In the genomic region with DNA sequence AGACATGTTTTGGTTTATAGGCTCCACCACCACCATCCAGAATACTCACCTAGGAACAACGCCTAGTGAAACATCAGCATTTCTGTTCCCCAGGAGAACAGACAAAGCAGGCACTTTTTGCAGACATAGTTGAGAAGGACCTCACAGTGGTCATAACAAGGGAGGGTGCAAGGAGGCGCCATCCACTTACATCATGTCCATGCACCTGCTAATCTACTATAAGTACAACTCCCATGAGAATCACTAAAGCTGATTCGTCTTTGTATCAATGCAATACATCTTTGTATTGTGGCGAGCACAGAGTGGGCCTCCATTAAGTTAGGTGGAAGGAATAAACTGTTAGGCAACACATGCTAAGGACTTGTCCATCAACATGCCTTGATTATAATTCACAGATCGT, we compare ENCODE assay signal across 16 cellular contexts.
"Had no signal": no experiment of that assay in that cellular context is flagged by ENCODE, and none has a peak within 500 bp of the region (broad histone marks: within the 10 kb centered on the region; RNA-seq: fewer than 3 reads in every experiment).

No MANE protein-coding gene starts in this region.

- H3K4me1 ChIP-seq: tibial nerve had no signal

- H3K27ac ChIP-seq: ascending aorta, tibial nerve had no signal

- FAIRE-seq: keratinocyte had no signal

- ATAC-seq: activated naive CD8-positive, alpha-beta T cell treated with anti-CD3 and anti-CD28 coated beads, Interleukin-2, amount 50 U/mL, for 24 hours had no signal

- H3K36me3 ChIP-seq: ascending aorta, tibial nerve had no signal

- H3K4me3 ChIP-seq: ascending aorta, tibial nerve had no signal

- H3K9me3 ChIP-seq: ascending aorta, tibial nerve had no signal

- DNase-seq: activated CD4-positive, alpha-beta T cell treated with anti-CD3 and anti-CD28 coated beads for 1 hour; activated CD4-positive, alpha-beta T cell treated with anti-CD3 and anti-CD28 coated beads, Interleukin-2, amount 50 U/mL, for 4 hours; activated naive CD4-positive, alpha-beta T cell; activated naive CD8-positive, alpha-beta T cell treated with anti-CD3 and anti-CD28 coated beads, Interleukin-2, amount 50 U/mL, for 24 hours; activated T-cell treated with anti-CD3 and anti-CD28 coated beads for 4 hours; erythroblast; mammary epithelial cell; naive B cell; stimulated activated CD4-positive, alpha-beta T cell treated with anti-CD3 and anti-CD28 coated beads, Interleukin-15, amount 100 ng/mL, for 24 hours; stimulated activated CD4-positive, alpha-beta T cell treated with anti-CD3 and anti-CD28 coated beads, Interleukin-4, amount 100 ng/mL, for 24 hours; stimulated activated naive CD4-positive, alpha-beta T cell treated with Interleukin-2 at 50 U/mL for 16 hours; substantia nigra; T1000 had no signal

- H3K27me3 ChIP-seq: ascending aorta, tibial nerve had no signal
